ENCODE assay signal across 31 cellular contexts in the genomic region with DNA sequence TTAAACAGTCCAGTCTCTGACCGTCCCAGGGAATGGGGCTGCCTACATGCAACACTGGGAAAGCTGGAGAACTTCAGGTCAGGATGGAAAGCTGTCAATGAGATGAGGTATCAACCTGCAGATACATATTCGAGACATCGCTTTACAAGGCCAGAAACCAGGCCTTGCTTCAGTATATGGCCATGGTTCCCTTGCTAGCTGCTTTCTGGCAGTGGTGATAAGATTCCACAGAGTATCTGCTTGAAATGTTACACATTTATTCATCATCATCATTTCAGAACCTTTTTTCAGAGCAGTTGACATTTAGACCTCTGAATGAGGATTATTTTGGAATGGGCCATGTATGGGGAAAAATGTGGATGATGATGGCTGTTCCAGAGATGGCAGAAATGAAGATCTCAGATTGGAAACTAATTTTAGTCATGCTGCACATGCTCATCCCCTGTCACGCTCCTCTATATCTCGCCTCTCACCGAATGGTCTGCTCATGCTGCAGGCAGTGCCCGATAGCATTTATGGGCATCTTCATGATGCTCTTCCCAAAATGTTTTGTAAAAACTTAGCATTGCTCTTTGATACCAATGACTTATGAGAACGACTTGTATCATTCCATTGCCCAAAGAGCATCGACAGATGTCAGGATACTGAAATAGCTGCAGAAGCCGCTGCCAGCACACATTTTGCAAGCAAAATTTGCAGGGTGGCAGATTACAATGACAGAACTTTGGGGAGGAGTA. TPM values are rescaled to one million over a fixed set of nuclear protein-coding genes. Genes with fewer than 3 reads are reported as not detected.
"Had no signal": no experiment of that assay in that cellular context is flagged by ENCODE, and none has a peak within 500 bp of the region (broad histone marks: within the 10 kb centered on the region; RNA-seq: fewer than 3 reads in every experiment).

No MANE protein-coding gene starts in this region.

- H3K36me3 ChIP-seq: left lung, lower lobe of right lung, ovary, right atrium auricular region, spleen, tibial nerve, uterus had no signal

- H3K27ac ChIP-seq: left lung, lower lobe of right lung, ovary, right atrium auricular region, spleen, tibial nerve, uterus had no signal

- H3K27me3 ChIP-seq: left lung, ovary, right atrium auricular region, spleen, tibial nerve, uterus had no signal

- ATAC-seq: left colon; left lung; lower lobe of right lung; natural killer cell; sciatic nerve; stimulated activated effector memory CD8-positive, alpha-beta T cell treated with anti-CD3 and anti-CD28 coated beads, Interleukin-12 subunit alpha, Interleukin-12 subunit beta, amount 100 ng/mL, for 72 hours; stimulated activated naive CD8-positive, alpha-beta T cell treated with anti-CD3 and anti-CD28 coated beads, Interleukin-15, amount 100 ng/mL, for 72 hours had no signal

- FAIRE-seq: islet of Langerhans, kidney, small intestine had no signal

- H3K4me3 ChIP-seq: left lung, lower lobe of right lung, ovary, right atrium auricular region, spleen, tibial nerve, uterus had no signal

- DNase-seq: hypothalamus; immature natural killer cell; kidney; left colon; left lung; lower lobe of right lung; mammary epithelial cell; mesenchymal stem cell; naive B cell; natural killer cell; nephron progenitor cell; ovary; small intestine; spleen; stimulated activated CD4-positive, alpha-beta T cell treated with anti-CD3 and anti-CD28 coated beads, Interleukin-4, amount 100 ng/mL, for 24 hours; stimulated activated naive CD4-positive, alpha-beta T cell treated with Interleukin-2 at 50 U/mL for 16 hours; stimulated activated naive CD8-positive, alpha-beta T cell treated with anti-CD3 and anti-CD28 coated beads, Interleukin-15, amount 100 ng/mL, for 72 hours; substantia nigra; uterus had no signal

- H3K9me3 ChIP-seq: left lung, lower lobe of right lung, ovary, right atrium auricular region, spleen, tibial nerve, uterus had no signal

- H3K4me1 ChIP-seq: left lung, right atrium auricular region, tibial nerve, uterus had no signal

RNA-seq across cellular contexts. Expression of a gene that starts 14.0 kb away (rescaled TPM):
- total RNA-seq: kidney, left colon, left lung, mucosa of gallbladder, natural killer cell, omental fat pad, ovary, progenitor cell of endocrine pancreas, pulmonary artery endothelial cell, renal cortical epithelial cell, sciatic nerve, spleen, temporal lobe, tibial nerve, ureter, uterus had no signal
- polyA plus RNA-seq: immature natural killer cell, mammary epithelial cell, ovary, small intestine, spleen had no signal
